1 cellular context compared by ENCODE assay signal in the genomic region with DNA sequence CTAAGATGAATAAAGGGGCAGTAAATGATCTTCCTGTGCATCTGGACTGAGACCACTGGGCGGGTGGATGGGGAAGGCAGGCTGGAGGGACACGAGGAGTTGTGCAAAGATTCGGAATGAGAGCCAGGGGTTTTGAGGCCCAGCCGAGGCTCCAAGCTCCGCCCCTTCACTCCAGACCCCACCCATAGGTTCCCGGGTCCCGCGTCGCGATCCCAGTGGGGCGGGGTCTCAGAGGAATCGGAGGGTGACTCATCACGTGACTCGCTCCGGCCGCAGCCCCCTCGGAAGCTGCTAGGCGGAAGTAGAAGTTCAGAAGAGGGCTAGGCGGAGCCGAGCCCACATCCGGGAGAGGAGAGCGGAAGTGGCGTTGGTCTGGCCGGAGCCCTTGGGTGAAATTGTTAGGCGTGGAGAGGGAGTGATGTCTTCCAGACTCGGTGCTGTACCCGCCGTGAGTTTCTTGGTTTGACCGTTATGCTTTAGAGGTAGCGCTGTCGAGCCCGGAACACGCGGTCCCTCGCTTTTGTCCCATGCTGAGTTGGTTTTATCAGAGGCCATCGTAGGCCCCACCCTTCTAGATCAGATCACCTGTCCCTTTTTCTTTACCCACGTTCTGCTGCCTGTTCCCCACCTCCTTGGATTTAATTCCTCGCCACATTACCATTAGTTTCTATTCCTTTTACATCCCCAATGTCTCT.
TF ChIP-seq lines count a peak whose summit lies in the region.

TSS of gene ZNF512 (plus strand) at position 348 of the 695 bp plus-strand sequence. CDS start at position 419, 71 bp downstream.

TF ChIP-seq in HepG2, 621 proteins besides CTCF, POLR2A, EP300 and RAD21 (continued from another document and continues in another):
- peak; percentile 41; the same call in 1 of the 2 replicates for TF ChIP-seq PHF21A (CRISPR knock-in tag; IDR thresholded peaks at IDR 0.05)
- TF ChIP-seq, protein P1, sequence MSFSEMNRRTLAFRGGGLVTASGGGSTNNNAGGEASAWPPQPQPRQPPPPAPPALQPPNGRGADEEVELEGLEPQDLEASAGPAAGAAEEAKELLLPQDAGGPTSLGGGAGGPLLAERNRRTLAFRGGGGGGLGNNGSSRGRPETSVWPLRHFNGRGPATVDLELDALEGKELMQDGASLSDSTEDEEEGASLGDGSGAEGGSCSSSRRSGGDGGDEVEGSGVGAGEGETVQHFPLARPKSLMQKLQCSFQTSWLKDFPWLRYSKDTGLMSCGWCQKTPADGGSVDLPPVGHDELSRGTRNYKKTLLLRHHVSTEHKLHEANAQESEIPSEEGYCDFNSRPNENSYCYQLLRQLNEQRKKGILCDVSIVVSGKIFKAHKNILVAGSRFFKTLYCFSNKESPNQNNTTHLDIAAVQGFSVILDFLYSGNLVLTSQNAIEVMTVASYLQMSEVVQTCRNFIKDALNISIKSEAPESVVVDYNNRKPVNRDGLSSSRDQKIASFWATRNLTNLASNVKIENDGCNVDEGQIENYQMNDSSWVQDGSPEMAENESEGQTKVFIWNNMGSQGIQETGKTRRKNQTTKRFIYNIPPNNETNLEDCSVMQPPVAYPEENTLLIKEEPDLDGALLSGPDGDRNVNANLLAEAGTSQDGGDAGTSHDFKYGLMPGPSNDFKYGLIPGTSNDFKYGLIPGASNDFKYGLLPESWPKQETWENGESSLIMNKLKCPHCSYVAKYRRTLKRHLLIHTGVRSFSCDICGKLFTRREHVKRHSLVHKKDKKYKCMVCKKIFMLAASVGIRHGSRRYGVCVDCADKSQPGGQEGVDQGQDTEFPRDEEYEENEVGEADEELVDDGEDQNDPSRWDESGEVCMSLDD (CRISPR knock-in tag; IDR thresholded peaks at IDR 0.05; ENCODE audit: borderline replicate concordance): peak; percentile 45; the same call in 1 of the 2 replicates
- no peak for TF ChIP-seq FOXM1 (CRISPR knock-in tag; IDR thresholded peaks at IDR 0.05)
- TF ChIP-seq SOX6 (IDR thresholded peaks at IDR 0.05): no peak
- peak; percentile 57; the same call in 1 of the 2 replicates for TF ChIP-seq SOX6 (CRISPR knock-in tag; IDR thresholded peaks at IDR 0.05)
- no peak for TF ChIP-seq ZNF382 (CRISPR knock-in tag; IDR thresholded peaks at IDR 0.05; ENCODE audit: borderline replicate concordance)
- peak; percentile 97 for TF ChIP-seq ETV5 (CRISPR knock-in tag; IDR thresholded peaks at IDR 0.05; ENCODE audit: borderline replicate concordance)
- TF ChIP-seq SUZ12 (IDR thresholded peaks at IDR 0.05; ENCODE audit: low read depth, low read length): no peak
- TF ChIP-seq ZNF17 (CRISPR knock-in tag; IDR thresholded peaks at IDR 0.05): no peak
- no peak for TF ChIP-seq ARNT (IDR thresholded peaks at IDR 0.05)
- no peak for TF ChIP-seq ZNF780A (CRISPR knock-in tag; IDR thresholded peaks at IDR 0.05)
- TF ChIP-seq ZNF101 (CRISPR knock-in tag; IDR thresholded peaks at IDR 0.05; ENCODE audit: borderline replicate concordance, low read depth): no peak; the same call in 1 of the 2 replicates
- 0 out of 2 replicates have a peak, but pooled peaks have one; percentile 2 for TF ChIP-seq TGIF2 (CRISPR knock-in tag; IDR thresholded peaks at IDR 0.05)
- no peak for TF ChIP-seq NPAS2 (CRISPR knock-in tag; IDR thresholded peaks at IDR 0.05; ENCODE audit: borderline replicate concordance)
- TF ChIP-seq ZNF430 (CRISPR knock-in tag; IDR thresholded peaks at IDR 0.05): peak; percentile 92; the same call in 1 of the 2 replicates
- TF ChIP-seq ZFP90 (CRISPR knock-in tag; IDR thresholded peaks at IDR 0.05; ENCODE audit: borderline replicate concordance): peak; percentile 69; the same call in 1 of the 2 replicates
- TF ChIP-seq ZBTB42 (CRISPR knock-in tag; IDR thresholded peaks at IDR 0.05): no peak; the same call in 1 of the 2 replicates
- TF ChIP-seq ZNF414 (CRISPR knock-in tag; IDR thresholded peaks at IDR 0.05): 0 out of 2 replicates have a peak, but pooled peaks have one; percentile 38
- peak; percentile 82 for TF ChIP-seq KAT7 (CRISPR knock-in tag; IDR thresholded peaks at IDR 0.05; ENCODE audit: borderline replicate concordance)
- TF ChIP-seq BRD4 (CRISPR knock-in tag; IDR thresholded peaks at IDR 0.05): no peak
- TF ChIP-seq ZNF577 (CRISPR knock-in tag; IDR thresholded peaks at IDR 0.05; ENCODE audit: borderline replicate concordance, low read depth): no peak
- TF ChIP-seq EED (CRISPR knock-in tag; IDR thresholded peaks at IDR 0.05): peak; percentile 92
- peak; percentile 74 for TF ChIP-seq ERF (CRISPR knock-in tag; IDR thresholded peaks at IDR 0.05)
- 0 out of 2 replicates have a peak, but pooled peaks have one; percentile 15 for TF ChIP-seq HHEX (CRISPR knock-in tag; IDR thresholded peaks at IDR 0.05)
- TF ChIP-seq ZNF296 (CRISPR knock-in tag; conservative IDR thresholded peaks at IDR 0.05): no peak
- no peak for TF ChIP-seq SETDB1 (CRISPR knock-in tag; IDR thresholded peaks at IDR 0.05; ENCODE audit: borderline replicate concordance)
- TF ChIP-seq TBX2 (CRISPR knock-in tag; IDR thresholded peaks at IDR 0.05; ENCODE audit: borderline replicate concordance): peak; percentile 71; the same call in 1 of the 2 replicates
- 0 out of 2 replicates have a peak, but pooled peaks have one; percentile 44 for TF ChIP-seq ZBTB44 (CRISPR knock-in tag; IDR thresholded peaks at IDR 0.05)
- no peak for TF ChIP-seq SALL2 (CRISPR knock-in tag; IDR thresholded peaks at IDR 0.05)
- TF ChIP-seq ZFP41 (CRISPR knock-in tag; IDR thresholded peaks at IDR 0.05; ENCODE audit: borderline replicate concordance): no peak
- TF ChIP-seq ZNF773 (CRISPR knock-in tag; IDR thresholded peaks at IDR 0.05; ENCODE audit: borderline replicate concordance): no peak
- no peak for TF ChIP-seq ZNF24 (IDR thresholded peaks at IDR 0.05)
- 0 out of 2 replicates have a peak, but pooled peaks have one; percentile 23 for TF ChIP-seq ATF1 (CRISPR knock-in tag; IDR thresholded peaks at IDR 0.05)
- peak; percentile 72 for TF ChIP-seq HNRNPLL (IDR thresholded peaks at IDR 0.05; ENCODE audit: low read depth, low read length, poor library complexity, severe bottlenecking)
- no peak for TF ChIP-seq NR3C1 (CRISPR knock-in tag; IDR thresholded peaks at IDR 0.05)
- TF ChIP-seq, protein P2, sequence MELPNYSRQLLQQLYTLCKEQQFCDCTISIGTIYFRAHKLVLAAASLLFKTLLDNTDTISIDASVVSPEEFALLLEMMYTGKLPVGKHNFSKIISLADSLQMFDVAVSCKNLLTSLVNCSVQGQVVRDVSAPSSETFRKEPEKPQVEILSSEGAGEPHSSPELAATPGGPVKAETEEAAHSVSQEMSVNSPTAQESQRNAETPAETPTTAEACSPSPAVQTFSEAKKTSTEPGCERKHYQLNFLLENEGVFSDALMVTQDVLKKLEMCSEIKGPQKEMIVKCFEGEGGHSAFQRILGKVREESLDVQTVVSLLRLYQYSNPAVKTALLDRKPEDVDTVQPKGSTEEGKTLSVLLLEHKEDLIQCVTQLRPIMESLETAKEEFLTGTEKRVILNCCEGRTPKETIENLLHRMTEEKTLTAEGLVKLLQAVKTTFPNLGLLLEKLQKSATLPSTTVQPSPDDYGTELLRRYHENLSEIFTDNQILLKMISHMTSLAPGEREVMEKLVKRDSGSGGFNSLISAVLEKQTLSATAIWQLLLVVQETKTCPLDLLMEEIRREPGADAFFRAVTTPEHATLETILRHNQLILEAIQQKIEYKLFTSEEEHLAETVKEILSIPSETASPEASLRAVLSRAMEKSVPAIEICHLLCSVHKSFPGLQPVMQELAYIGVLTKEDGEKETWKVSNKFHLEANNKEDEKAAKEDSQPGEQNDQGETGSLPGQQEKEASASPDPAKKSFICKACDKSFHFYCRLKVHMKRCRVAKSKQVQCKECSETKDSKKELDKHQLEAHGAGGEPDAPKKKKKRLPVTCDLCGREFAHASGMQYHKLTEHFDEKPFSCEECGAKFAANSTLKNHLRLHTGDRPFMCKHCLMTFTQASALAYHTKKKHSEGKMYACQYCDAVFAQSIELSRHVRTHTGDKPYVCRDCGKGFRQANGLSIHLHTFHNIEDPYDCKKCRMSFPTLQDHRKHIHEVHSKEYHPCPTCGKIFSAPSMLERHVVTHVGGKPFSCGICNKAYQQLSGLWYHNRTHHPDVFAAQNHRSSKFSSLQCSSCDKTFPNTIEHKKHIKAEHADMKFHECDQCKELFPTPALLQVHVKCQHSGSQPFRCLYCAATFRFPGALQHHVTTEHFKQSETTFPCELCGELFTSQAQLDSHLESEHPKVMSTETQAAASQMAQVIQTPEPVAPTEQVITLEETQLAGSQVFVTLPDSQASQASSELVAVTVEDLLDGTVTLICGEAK (IDR thresholded peaks at IDR 0.05): peak; percentile 67
- TF ChIP-seq, protein P2 (CRISPR knock-in tag; IDR thresholded peaks at IDR 0.05): 0 out of 2 replicates have a peak, but pooled peaks have one; percentile 1
- TF ChIP-seq HIVEP1 (CRISPR knock-in tag; IDR thresholded peaks at IDR 0.05): no peak
- TF ChIP-seq BCL3 (CRISPR knock-in tag; IDR thresholded peaks at IDR 0.05): peak; percentile 68
- TF ChIP-seq ZBTB8A (CRISPR knock-in tag; IDR thresholded peaks at IDR 0.05; ENCODE audit: borderline replicate concordance, low read depth): no peak
- peak; percentile 76; the same call in 1 of the 2 replicates for TF ChIP-seq ZNF230 (CRISPR knock-in tag; IDR thresholded peaks at IDR 0.05)
- TF ChIP-seq MED8 (CRISPR knock-in tag; IDR thresholded peaks at IDR 0.05; ENCODE audit: insufficient replicate concordance): no peak
- no peak for TF ChIP-seq HOXA7 (CRISPR knock-in tag; IDR thresholded peaks at IDR 0.05)
- peak; percentile 26; the same call in 1 of the 2 replicates for TF ChIP-seq ZNF761 (CRISPR knock-in tag; conservative IDR thresholded peaks at IDR 0.05)
- TF ChIP-seq ZNF496 (CRISPR knock-in tag; IDR thresholded peaks at IDR 0.05; ENCODE audit: insufficient replicate concordance): no peak
- TF ChIP-seq ZNF34 (CRISPR knock-in tag; IDR thresholded peaks at IDR 0.05; ENCODE audit: borderline replicate concordance): no peak
- 0 out of 2 replicates have a peak, but pooled peaks have one; percentile 31 for TF ChIP-seq HDAC1 (CRISPR knock-in tag; IDR thresholded peaks at IDR 0.05)
- 0 out of 2 replicates have a peak, but pooled peaks have one; percentile 23 for TF ChIP-seq ZBTB37 (CRISPR knock-in tag; IDR thresholded peaks at IDR 0.05)
- peak; percentile 97 for TF ChIP-seq ZMYM4 (CRISPR knock-in tag; IDR thresholded peaks at IDR 0.05)
- no peak for TF ChIP-seq ZNF841 (CRISPR knock-in tag; IDR thresholded peaks at IDR 0.05; ENCODE audit: borderline replicate concordance)
